ENCODE assay signal across 8 cellular contexts in the genomic region with DNA sequence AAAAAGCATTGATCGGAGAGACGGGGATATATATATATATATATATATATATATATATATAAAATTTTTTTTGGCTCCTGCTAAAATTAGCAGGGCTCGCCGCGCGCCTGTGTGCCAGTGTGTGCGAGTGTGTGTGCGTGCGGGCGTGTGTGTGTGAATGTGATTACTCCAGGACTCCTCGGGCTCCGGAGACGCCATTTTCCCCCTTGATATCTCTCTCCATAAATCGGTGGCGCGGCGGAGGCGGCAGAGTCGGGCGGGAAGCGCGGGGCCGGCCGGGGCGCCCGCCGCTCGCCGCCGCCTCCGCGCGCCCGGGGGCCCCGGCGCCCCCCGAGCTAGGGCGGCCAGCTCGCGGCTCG.
DNase-seq lines count a peak whose midpoint lies in the region; ATAC-seq and TF ChIP-seq lines count a peak whose summit lies in the region.

No MANE protein-coding gene starts in this region.

- no peak overlapping the region for H3K27ac Mint-ChIP-seq in central memory CD8-positive, alpha-beta T cell (ENCODE audit: low read depth)

- H3K27me3 ChIP-seq in HL-60 (ENCODE audit: insufficient read depth, poor library complexity, severe bottlenecking) (peaks cover 64% of the 10 kb centered on the region), RWPE2 (ENCODE audit: insufficient read depth, poor library complexity, severe bottlenecking) (no peaks in the 10 kb centered on the region)

- no peaks in the 10 kb centered on the region for H3K27me3 Mint-ChIP-seq in central memory CD8-positive, alpha-beta T cell

- H3K27ac ChIP-seq in HL-60 (replicated peaks), result no peak overlapping the region
- peak overlapping the region; percentile 88 for H3K27ac ChIP-seq in RWPE2 (ENCODE audit: poor library complexity, severe bottlenecking)

- H3K4me1 ChIP-seq in RWPE2 (ENCODE audit: insufficient read depth, poor library complexity, severe bottlenecking), result peaks cover 10% of the 10 kb centered on the region

- no peaks in the 10 kb centered on the region for H3K9me3 Mint-ChIP-seq in central memory CD8-positive, alpha-beta T cell

- H3K4me1 Mint-ChIP-seq in central memory CD8-positive, alpha-beta T cell, result no peaks in the 10 kb centered on the region

- H3K36me3 ChIP-seq in RWPE2 (ENCODE audit: low read depth), result no peaks in the 10 kb centered on the region

- no peak overlapping the region for H3K4me3 Mint-ChIP-seq in central memory CD8-positive, alpha-beta T cell

- ATAC-seq in RWPE2 (ENCODE audit: low read depth) (no peak), HG03520 (IDR thresholded peaks at IDR 0.05; ENCODE audit: unreplicated experiment) (no peak), HG02610 (IDR thresholded peaks at IDR 0.05; ENCODE audit: unreplicated experiment) (no peak)
- ATAC-seq in central memory CD8-positive, alpha-beta T cell (replicated peaks; ENCODE audit: extremely low read depth, poor library complexity, severe bottlenecking), result peak; percentile 25

- TF ChIP-seq CTCF in HL-60 (IDR thresholded peaks at IDR 0.05; ENCODE audit: insufficient read depth, low read length) (no peak), RWPE2 (IDR thresholded peaks at IDR 0.05; ENCODE audit: poor library complexity, severe bottlenecking) (no peak)

- H3K9me3 ChIP-seq in RWPE2 (ENCODE audit: severe bottlenecking), result no peaks in the 10 kb centered on the region

- peaks cover 8% of the 10 kb centered on the region for H3K36me3 Mint-ChIP-seq in central memory CD8-positive, alpha-beta T cell (ENCODE audit: insufficient read depth)

- DNase-seq in GM03348 (ENCODE audit: low spot score) (peak; percentile 75), HL-60 (ENCODE audit: low read depth in 1 of 2, low spot score in 1 of 2) (no peak), RWPE2 (ENCODE audit: low spot score) (peak; percentile 73), kidney tubule cell (ENCODE audit: low spot score) (peak; percentile 65)
- peak in 1 of 2 donors; percentile 12 for DNase-seq in central memory CD8-positive, alpha-beta T cell (ENCODE audit: low spot score in 2 of 2)
- peak; percentile 41 to 49 for DNase-seq in stimulated activated CD4-positive, alpha-beta T cell treated with anti-CD3 and anti-CD28 coated beads, Interleukin-2, amount 100 ng/mL, for 24 hours

- H3K4me3 ChIP-seq in HL-60 (replicated peaks; ENCODE audit: insufficient read depth, low read length), result peak overlapping the region; percentile 57
- H3K4me3 ChIP-seq in RWPE2 (ENCODE audit: severe bottlenecking), result peak overlapping the region; percentile 78

Comparison
In these comparisons a context has a peak if more than half of its experiments do, and no peak if none do; other contexts are left out.
1. DNase-seq: peak in GM03348 (single experiment), RWPE2 (single experiment), kidney tubule cell (single experiment) and stimulated activated CD4-positive, alpha-beta T cell treated with anti-CD3 and anti-CD28 coated beads, Interleukin-2, amount 100 ng/mL, for 24 hours (2 of 2); none in HL-60 (0 of 2).